1 cellular context compared by ENCODE assay signal in genomic region chr16:23174622-23175021, GRCh38.
A peak's percentile ranks its signal among the peaks of the same experiment; 100 is the strongest.
TF ChIP-seq lines count a peak whose summit lies in the region.

No MANE protein-coding gene starts in this region.

TF ChIP-seq in GM23338, 12 proteins besides CTCF, POLR2A, EP300 and RAD21 (continued from another document):
- peak; percentile 81 for TF ChIP-seq REST (IDR thresholded peaks at IDR 0.05; ENCODE audit: unreplicated experiment)
